10 cellular contexts compared by ENCODE assay signal in the genomic region with DNA sequence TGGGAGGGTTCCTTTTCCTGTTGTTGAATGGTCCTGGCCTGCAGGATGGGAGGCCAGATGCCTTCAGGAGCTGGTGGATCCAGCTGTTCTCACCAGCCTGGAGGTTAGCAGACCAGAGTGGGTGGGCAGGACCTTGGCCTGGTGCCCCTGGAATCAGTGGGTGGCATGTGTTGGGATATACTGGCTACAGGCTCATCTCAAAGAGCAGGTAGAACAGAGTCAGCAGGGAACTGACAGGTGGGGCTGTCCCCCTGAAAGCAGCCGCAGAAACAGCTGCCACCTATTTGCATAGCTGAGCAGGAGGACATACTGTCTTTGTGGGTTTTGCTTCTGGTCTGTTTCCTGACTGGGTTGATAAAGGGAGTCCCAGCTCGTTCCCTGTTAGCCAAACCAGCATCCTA.
DNase-seq lines count a peak whose midpoint lies in the region; ATAC-seq lines count a peak whose summit lies in the region.
"Had no signal": no experiment of that assay in that cellular context is flagged by ENCODE, and none has a peak within 500 bp of the region (broad histone marks: within the 10 kb centered on the region; RNA-seq: fewer than 3 reads in every experiment).

No MANE protein-coding gene starts in this region.

- peak overlapping the region; percentile 60 for H3K4me2 ChIP-seq in Karpas-422 (ENCODE audit: low read depth, low read length, poor library complexity, severe bottlenecking)

- peak overlapping the region in 7 of 9 donors; percentile 6 to 88 (median 73) for H3K27ac Mint-ChIP-seq in naive thymus-derived CD4-positive, alpha-beta T cell

- no peak overlapping the region for H3K4me3 Mint-ChIP-seq in naive thymus-derived CD4-positive, alpha-beta T cell

- no peaks in the 10 kb centered on the region for H3K27me3 Mint-ChIP-seq in naive thymus-derived CD4-positive, alpha-beta T cell

- CTCF ChIA-PET in naive thymus-derived CD4-positive, alpha-beta T cell (lab: Charles Lee) = interaction anchor here (0.5 to 1.7 kb wide), 4 partner anchors 9 to 518 kb away, joined by 3 to 4 read pairs (median 4); no protein-coding TSS in a partner anchor

- H3K4me3 ChIP-seq in Karpas-422 (ENCODE audit: low read length) = peak overlapping the region; percentile 24
- H3K4me3 ChIP-seq in naive thymus-derived CD4-positive, alpha-beta T cell (ENCODE audit: low read length) = no peak overlapping the region

- DNase-seq in DMS 273 (lab: John Stamatoyannopoulos, UW; ENCODE audit: unreplicated experiment) (peak; percentile 57), DMS 273 treated with DMSO at 0.1 percent for 48 hours (lab: John Stamatoyannopoulos, UW) (no peak), Karpas-422 (peak; percentile 77), G401 (ENCODE audit: low spot score) (no peak), DMS79 (lab: John Stamatoyannopoulos, UW) (no peak), NCI-H82 treated with DMSO at 0.1 percent for 48 hours (lab: John Stamatoyannopoulos, UW; ENCODE audit: unreplicated experiment) (no peak)
- DNase-seq in naive thymus-derived CD4-positive, alpha-beta T cell = peak in 1 of 9 donors; percentile 39
- DNase-seq: anterior cingulate cortex had no signal

- POLR2A ChIA-PET in naive thymus-derived CD4-positive, alpha-beta T cell (lab: Charles Lee) = no interaction called here

- peak; percentile 77 for ATAC-seq in GM21786 (IDR thresholded peaks at IDR 0.05; ENCODE audit: unreplicated experiment)
- ATAC-seq in naive thymus-derived CD4-positive, alpha-beta T cell = peak; percentile 64

- intact Hi-C loops in naive thymus-derived CD4-positive, alpha-beta T cell (cut with micrococcal nuclease) = no loop called here

- H3K4me1 ChIP-seq in Karpas-422 (ENCODE audit: low read length) = peaks cover 57% of the 10 kb centered on the region
- peaks cover 0 to 6% of the 10 kb centered on the region in 2 donors for H3K4me1 ChIP-seq in naive thymus-derived CD4-positive, alpha-beta T cell (ENCODE audit: control insufficient read depth in 2 of 2, insufficient read depth in 2 of 2, low read length in 2 of 2)

- H3K27ac ChIP-seq in Karpas-422 (ENCODE audit: low read length) = peak overlapping the region; percentile 55
- no peak overlapping the region for H3K27ac ChIP-seq in naive thymus-derived CD4-positive, alpha-beta T cell (ENCODE audit: low read depth, low read length)
- H3K27ac ChIP-seq: 22Rv1 had no signal

- H3K9me3 Mint-ChIP-seq in naive thymus-derived CD4-positive, alpha-beta T cell = no peaks in the 10 kb centered on the region

- H3K9me3 ChIP-seq in Karpas-422 (ENCODE audit: low read length) = no peaks in the 10 kb centered on the region
- no peaks in the 10 kb centered on the region for H3K9me3 ChIP-seq in naive thymus-derived CD4-positive, alpha-beta T cell (ENCODE audit: control insufficient read depth in 2 of 3, low read length in 3 of 3)

- H3K9ac ChIP-seq in Karpas-422 (ENCODE audit: low read length) = no peak overlapping the region; the same call in 1 of the 2 replicates

- H3K36me3 ChIP-seq in Karpas-422 (ENCODE audit: insufficient read depth, low read length) = no peaks in the 10 kb centered on the region
- H3K36me3 ChIP-seq in naive thymus-derived CD4-positive, alpha-beta T cell (ENCODE audit: control insufficient read depth in 2 of 3, insufficient read depth in 3 of 3, low read length in 3 of 3) = peaks cover 0 to 26% (median 12%) of the 10 kb centered on the region in 3 experiments

- peaks cover 0 to 30% (median 3%) of the 10 kb centered on the region in 5 donors for H3K36me3 Mint-ChIP-seq in naive thymus-derived CD4-positive, alpha-beta T cell

- H3K9me2 ChIP-seq in Karpas-422 (replicated peaks; ENCODE audit: insufficient read depth, low read length) = no peaks in the 10 kb centered on the region

- H3K79me2 ChIP-seq in Karpas-422 (ENCODE audit: low read length) = no peaks in the 10 kb centered on the region

- no peaks in the 10 kb centered on the region for H3K27me3 ChIP-seq in Karpas-422 (ENCODE audit: low read length)
- H3K27me3 ChIP-seq in naive thymus-derived CD4-positive, alpha-beta T cell (ENCODE audit: control insufficient read depth in 2 of 2, insufficient read depth in 2 of 2, low read length in 2 of 2) = no peaks in the 10 kb centered on the region

- no peak overlapping the region for H2AFZ ChIP-seq in Karpas-422 (ENCODE audit: low read length)

- peaks cover 10 to 35% (median 22%) of the 10 kb centered on the region in 7 donors for H3K4me1 Mint-ChIP-seq in naive thymus-derived CD4-positive, alpha-beta T cell

- H4K20me1 ChIP-seq in Karpas-422 (ENCODE audit: insufficient read depth, low read depth, low read length) = no peaks in the 10 kb centered on the region

- in situ Hi-C loops in G401 (cut with HindIII; ENCODE audit: low sequenced_read_pairs) = no loop called here

Comparison
In these comparisons a context has a peak if more than half of its experiments do, and no peak if none do; other contexts are left out.
1. DNase-seq: peak in DMS 273 (single experiment) and Karpas-422 (single experiment); none in DMS 273 treated with DMSO at 0.1 percent for 48 hours (single experiment), G401 (single experiment), DMS79 (single experiment) and NCI-H82 treated with DMSO at 0.1 percent for 48 hours (single experiment).